Comparison of ENCODE assay signal across 30 cellular contexts in the genomic region with DNA sequence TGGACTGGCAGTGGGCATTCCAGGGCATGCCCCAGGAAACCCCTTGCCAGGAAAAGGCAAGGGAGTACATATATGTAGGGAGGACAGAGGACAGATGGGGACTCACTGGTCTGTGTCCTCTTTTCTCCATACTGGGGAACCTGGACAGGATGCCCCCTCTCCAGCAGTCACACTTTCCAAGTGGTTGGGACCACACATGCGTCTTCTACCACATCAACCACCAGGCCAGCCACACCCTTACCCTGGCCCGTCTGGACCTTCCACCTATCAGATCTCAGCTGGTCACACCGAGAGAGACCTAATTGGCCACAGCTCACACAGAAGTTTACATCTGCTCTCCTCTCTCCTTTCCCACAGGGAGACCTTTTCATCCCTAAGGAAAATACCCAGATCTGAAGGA. TPM values are rescaled to one million over a fixed set of nuclear protein-coding genes. Genes with fewer than 3 reads are reported as not detected.
DNase-seq lines count a peak whose midpoint lies in the region; ATAC-seq and TF ChIP-seq lines count a peak whose summit lies in the region.
"Had no signal": no experiment of that assay in that cellular context is flagged by ENCODE, and none has a peak within 500 bp of the region (broad histone marks: within the 10 kb centered on the region; RNA-seq: fewer than 3 reads in every experiment).

No MANE protein-coding gene starts in this region.

- no peak for TF ChIP-seq POLR2A in esophagus muscularis mucosa (IDR thresholded peaks at IDR 0.05; ENCODE audit: low read depth)

- ATAC-seq in heart right ventricle: peak in 2 of 8 donors; percentile 1 to 7
- ATAC-seq in GM21825 (IDR thresholded peaks at IDR 0.05; ENCODE audit: unreplicated experiment): no peak
- ATAC-seq: activated CD4-positive, CD25-positive, alpha-beta regulatory T cell treated with anti-CD3 and anti-CD28 coated beads, Interleukin-2, amount 50 U/mL, for 24 hours; stimulated activated naive CD8-positive, alpha-beta T cell treated with anti-CD3 and anti-CD28 coated beads, Interleukin-15, Interleukin-2, amounts not matched to agents 100 U/mL and 50 U/mL, for 24 hours had no signal

- no peak overlapping the region for H3K4me2 ChIP-seq in mammary epithelial cell (ENCODE audit: insufficient read depth, low read depth, low read length)
- H3K4me2 ChIP-seq: A549 had no signal

- TF ChIP-seq CTCF in heart right ventricle (IDR thresholded peaks at IDR 0.05) (no peak), esophagus muscularis mucosa (IDR thresholded peaks at IDR 0.05) (no peak), nephron progenitor cell (IDR thresholded peaks at IDR 0.05) (no peak), mammary epithelial cell (conservative IDR thresholded peaks at IDR 0.05 in 1 of 2, IDR thresholded peaks at IDR 0.05 in 1 of 2; ENCODE audit: extremely low read depth in 1 of 2, insufficient read depth in 1 of 2, low read depth in 1 of 2, low read length in 2 of 2) (no peak)

- CTCF ChIA-PET in activated naive CD4-positive, alpha-beta T cell treated with anti-CD3 and anti-CD28 coated beads for 36 hours (lab: Charles Lee): interaction anchor here (1.1 kb wide), 1 partner anchor 17 kb away, joined by 5 read pairs; no protein-coding TSS in a partner anchor
- CTCF ChIA-PET in mammary epithelial cell (lab: Charles Lee; ENCODE audit: low non-redundant PET): no interaction called here

- peak overlapping the region; percentile 28 for H3K27ac Mint-ChIP-seq in nephron progenitor cell
- H3K27ac Mint-ChIP-seq in activated naive CD4-positive, alpha-beta T cell treated with anti-CD3 and anti-CD28 coated beads for 36 hours: no peak overlapping the region
- H3K27ac Mint-ChIP-seq: activated CD4-positive, alpha-beta memory T cell treated with anti-CD3 and anti-CD28 coated beads, Interleukin-2, amount 10 ng/mL, durations not matched to agents 7 days and 5 days; activated naive CD8-positive, alpha-beta T cell treated with anti-CD3 and anti-CD28 coated beads, Interleukin-2, amount 10 ng/mL, durations not matched to agents 7 days and 5 days; activated T-helper 2 cell treated with anti-CD3 and anti-CD28 coated beads, Interferon-gamma antibody, Interleukin-2, Interleukin-4, amounts not matched to agents 10 μg/mL and 5 μg/mL and 100 μg/mL, durations not matched to agents 14 hours and 24 hours and 36 hours; CD8-positive, alpha-beta memory T cell; IgD-negative memory B cell; memory B cell had no signal

- H3K4me3 ChIP-seq in heart right ventricle (no peak overlapping the region), esophagus muscularis mucosa (no peak overlapping the region), mammary epithelial cell (replicated peaks in 1 of 3; ENCODE audit: insufficient read depth in 1 of 3, low read depth in 2 of 3, low read length in 3 of 3) (no peak overlapping the region)
- H3K4me3 ChIP-seq: A549, SJCRH30, skin epidermis had no signal

- H2AFZ ChIP-seq in mammary epithelial cell (ENCODE audit: low read depth, low read length): no peak overlapping the region

- no peaks in the 10 kb centered on the region for H3K27me3 ChIP-seq in heart right ventricle
- H3K27me3 ChIP-seq in esophagus muscularis mucosa: peaks cover 0 to 20% (median 0%) of the 10 kb centered on the region in 4 donors
- no peaks in the 10 kb centered on the region for H3K27me3 ChIP-seq in mammary epithelial cell (ENCODE audit: insufficient read depth, low read length)

- H3K36me3 ChIP-seq in heart right ventricle: no peaks in the 10 kb centered on the region
- no peaks in the 10 kb centered on the region for H3K36me3 ChIP-seq in esophagus muscularis mucosa
- H3K36me3 ChIP-seq in mammary epithelial cell (ENCODE audit: insufficient read depth, low read length): no peaks in the 10 kb centered on the region
- H3K36me3 ChIP-seq: SJCRH30 had no signal

- H3K4me3 Mint-ChIP-seq in nephron progenitor cell: no peak overlapping the region
- no peak overlapping the region for H3K4me3 Mint-ChIP-seq in activated naive CD4-positive, alpha-beta T cell treated with anti-CD3 and anti-CD28 coated beads for 36 hours
- H3K4me3 Mint-ChIP-seq: activated CD4-positive, alpha-beta memory T cell treated with anti-CD3 and anti-CD28 coated beads, Interleukin-2, amount 10 ng/mL, durations not matched to agents 7 days and 5 days; activated naive CD8-positive, alpha-beta T cell treated with anti-CD3 and anti-CD28 coated beads, Interleukin-2, amount 10 ng/mL, durations not matched to agents 7 days and 5 days; CD8-positive, alpha-beta memory T cell; IgD-negative memory B cell; memory B cell had no signal

- H3K36me3 Mint-ChIP-seq in nephron progenitor cell (ENCODE audit: low read depth): no peaks in the 10 kb centered on the region
- no peaks in the 10 kb centered on the region for H3K36me3 Mint-ChIP-seq in activated naive CD4-positive, alpha-beta T cell treated with anti-CD3 and anti-CD28 coated beads for 36 hours (ENCODE audit: low read depth)
- H3K36me3 Mint-ChIP-seq: activated naive CD8-positive, alpha-beta T cell treated with anti-CD3 and anti-CD28 coated beads, Interleukin-2, amount 10 ng/mL, durations not matched to agents 7 days and 5 days; IgD-negative memory B cell; memory B cell had no signal

- no peaks in the 10 kb centered on the region for H3K9me3 Mint-ChIP-seq in nephron progenitor cell
- H3K9me3 Mint-ChIP-seq in activated naive CD4-positive, alpha-beta T cell treated with anti-CD3 and anti-CD28 coated beads for 36 hours: no peaks in the 10 kb centered on the region
- H3K9me3 Mint-ChIP-seq: activated CD4-positive, alpha-beta memory T cell treated with anti-CD3 and anti-CD28 coated beads, Interleukin-2, amount 10 ng/mL, durations not matched to agents 7 days and 5 days; activated naive CD8-positive, alpha-beta T cell treated with anti-CD3 and anti-CD28 coated beads, Interleukin-2, amount 10 ng/mL, durations not matched to agents 7 days and 5 days; activated T-helper 2 cell treated with anti-CD3 and anti-CD28 coated beads, Interferon-gamma antibody, Interleukin-2, Interleukin-4, amounts not matched to agents 10 μg/mL and 5 μg/mL and 100 μg/mL, durations not matched to agents 14 hours and 24 hours and 36 hours; CD8-positive, alpha-beta memory T cell; memory B cell had no signal

- intact Hi-C loops in heart right ventricle (cut with DNase I): loop anchor here in 4 of 10 donors (2.0 to 5.0 kb wide), 3 partner anchors 27 to 86 kb away; no protein-coding TSS in a partner anchor
- intact Hi-C loops in cardiac septum (cut with DNase I): loop anchor here (2.0 kb wide), 1 partner anchor 27 kb away; no protein-coding TSS in a partner anchor
- intact Hi-C loops in esophagus muscularis mucosa (cut with DNase I): loop anchor here (5.0 kb wide), 1 partner anchor 81 kb away; no protein-coding TSS in a partner anchor
- intact Hi-C loops in activated naive CD4-positive, alpha-beta T cell treated with anti-CD3 and anti-CD28 coated beads for 36 hours (cut with micrococcal nuclease): no loop called here
- intact Hi-C loops in mammary epithelial cell (cut with micrococcal nuclease): loop anchor here (10.0 kb wide), 1 partner anchor 229 kb away; no protein-coding TSS in a partner anchor

- no peaks in the 10 kb centered on the region for H4K20me1 ChIP-seq in mammary epithelial cell (ENCODE audit: insufficient read depth, low read length)

- BruUV-seq in mammary epithelial cell (replicated peaks; lab: Mats Ljungman, UMichigan): no TSS peak

- DNase-seq in heart right ventricle (no peak), cardiac septum (ENCODE audit: low spot score) (no peak), esophagus muscularis mucosa (ENCODE audit: extremely low spot score) (no peak), nephron progenitor cell (no peak), mammary epithelial cell (no peak), NCI-H510A (lab: John Stamatoyannopoulos, UW) (no peak)
- no peak for DNase-seq in activated naive CD4-positive, alpha-beta T cell treated with anti-CD3 and anti-CD28 coated beads for 36 hours
- DNase-seq: activated CD4-positive, alpha-beta memory T cell treated with anti-CD3 and anti-CD28 coated beads, Interleukin-2, amount 10 ng/mL, durations not matched to agents 7 days and 5 days; activated naive CD8-positive, alpha-beta T cell treated with anti-CD3 and anti-CD28 coated beads, Interleukin-2, amount 10 ng/mL, durations not matched to agents 7 days and 5 days; caudate nucleus; CD8-positive, alpha-beta memory T cell; dermis blood vessel endothelial cell; DMS153; kidney; NCI-H1092; NCI-H187; NCI-H2171 treated with DMSO at 0.1 percent for 48 hours; NCI-H524 treated with DMSO at 0.1 percent for 48 hours; occipital lobe; stimulated activated naive CD8-positive, alpha-beta T cell treated with anti-CD3 and anti-CD28 coated beads, Interleukin-15, Interleukin-2, amounts not matched to agents 100 U/mL and 50 U/mL, for 24 hours had no signal

- H3K27ac ChIP-seq in heart right ventricle (peak overlapping the region in 9 of 10 donors; percentile 68 to 86 (median 76)), esophagus muscularis mucosa (replicated peaks in 1 of 4) (peak overlapping the region; percentile 14 to 59 (median 48)), mammary epithelial cell (ENCODE audit: insufficient read depth, low read depth, low read length) (no peak overlapping the region)
- H3K27ac ChIP-seq: A549, SJCRH30 had no signal

- peaks cover 9% of the 10 kb centered on the region for H3K27me3 Mint-ChIP-seq in nephron progenitor cell (ENCODE audit: low read depth, poor library complexity)
- peaks cover 2% of the 10 kb centered on the region for H3K27me3 Mint-ChIP-seq in activated naive CD4-positive, alpha-beta T cell treated with anti-CD3 and anti-CD28 coated beads for 36 hours (ENCODE audit: low read depth)

- H3K9ac ChIP-seq in mammary epithelial cell (ENCODE audit: insufficient read depth, low read length): no peak overlapping the region

- in situ Hi-C loops in mammary epithelial cell (cut with MboI; ENCODE audit: low sequenced_read_pairs in 2 of 2): no loop called here

- 75 to 83% methylated on average over 3 of the region's 3 CpGs for WGBS in heart right ventricle, 2 donors
- WGBS in esophagus muscularis mucosa: 86% methylated on average over 3 of the region's 3 CpGs
- 97% methylated on average over 3 of the region's 3 CpGs for WGBS in mammary epithelial cell (ENCODE audit: low coverage, missing lambda C conversion rate)

- peaks cover 28% of the 10 kb centered on the region for H3K4me1 Mint-ChIP-seq in nephron progenitor cell
- no peaks in the 10 kb centered on the region for H3K4me1 Mint-ChIP-seq in activated naive CD4-positive, alpha-beta T cell treated with anti-CD3 and anti-CD28 coated beads for 36 hours (ENCODE audit: low read depth)
- H3K4me1 Mint-ChIP-seq: activated CD4-positive, alpha-beta memory T cell treated with anti-CD3 and anti-CD28 coated beads, Interleukin-2, amount 10 ng/mL, durations not matched to agents 7 days and 5 days; CD8-positive, alpha-beta memory T cell; IgD-negative memory B cell; memory B cell had no signal

- H3K9me3 ChIP-seq in heart right ventricle: no peaks in the 10 kb centered on the region
- no peaks in the 10 kb centered on the region for H3K9me3 ChIP-seq in esophagus muscularis mucosa
- no peaks in the 10 kb centered on the region for H3K9me3 ChIP-seq in mammary epithelial cell (replicated peaks; ENCODE audit: insufficient read depth, low read length)
- H3K9me3 ChIP-seq: A549, SJCRH30 had no signal

- no peak for TF ChIP-seq EP300 in esophagus muscularis mucosa (IDR thresholded peaks at IDR 0.05)

- H3K79me2 ChIP-seq in mammary epithelial cell (ENCODE audit: insufficient read depth, low read length): no peaks in the 10 kb centered on the region

- H3K4me1 ChIP-seq in heart right ventricle (peaks cover 4 to 50% (median 40%) of the 10 kb centered on the region in 9 donors), esophagus muscularis mucosa (peaks cover 25 to 48% (median 32%) of the 10 kb centered on the region in 4 donors), mammary epithelial cell (ENCODE audit: insufficient read depth, low read length) (no peaks in the 10 kb centered on the region)
- H3K4me1 ChIP-seq: A549, SJCRH30 had no signal

- dilution Hi-C loops in mammary epithelial cell (cut with HindIII; ENCODE audit: low sequenced_read_pairs): no loop called here

RNA-seq across cellular contexts. Expression of gene ANKRD33, which starts 8.3 kb away (rescaled TPM):
- total RNA-seq in heart right ventricle (not detected), cardiac septum (not detected), esophagus muscularis mucosa (not detected), mammary epithelial cell (not detected)
- polyA plus RNA-seq in heart right ventricle (under 1 TPM in 1 of 2 donors, not detected in 1; 0.01 TPM), mammary epithelial cell (not detected)
- not detected for total RNA-seq in activated naive CD4-positive, alpha-beta T cell treated with anti-CD3 and anti-CD28 coated beads for 36 hours
- polyA minus RNA-seq in mammary epithelial cell: not detected
- total RNA-seq: activated CD4-positive, alpha-beta memory T cell treated with anti-CD3 and anti-CD28 coated beads, Interleukin-2, amount 10 ng/mL, durations not matched to agents 7 days and 5 days; activated naive CD8-positive, alpha-beta T cell treated with anti-CD3 and anti-CD28 coated beads, Interleukin-2, amount 10 ng/mL, durations not matched to agents 7 days and 5 days; activated T-helper 2 cell treated with anti-CD3 and anti-CD28 coated beads, Interferon-gamma antibody, Interleukin-2, Interleukin-4, amounts not matched to agents 10 μg/mL and 5 μg/mL and 100 μg/mL, durations not matched to agents 14 hours and 24 hours and 36 hours; astrocyte; CD8-positive, alpha-beta memory T cell; dermis blood vessel endothelial cell; kidney; occipital lobe; SJCRH30; T-helper 1 cell treated with Interleukin-12 subunit alpha and Interleukin-12 subunit beta and Interleukin-4 antibody, amounts not matched to agents 30 ng/mL and 1 ng/mL, for 36 hours had no signal
- polyA plus RNA-seq: A549; CD8-positive, alpha-beta memory T cell; IgD-negative memory B cell had no signal

RNA-seq across cellular contexts. Expression of gene ACVRL1, which starts 11.1 kb away (rescaled TPM):
- total RNA-seq in heart right ventricle (10 to 100 TPM; 16.6 to 68.0 (median 26.3) TPM), cardiac septum (31.1 TPM), esophagus muscularis mucosa (100 to 1,000 TPM; 124 to 149 (median 125) TPM), mammary epithelial cell (under 1 TPM in 1 of 2 donors, not detected in 1; 0.33 TPM)
- polyA plus RNA-seq in heart right ventricle (10 to 100 TPM; 33.8 to 38.1 TPM), mammary epithelial cell (not detected)
- total RNA-seq in activated naive CD4-positive, alpha-beta T cell treated with anti-CD3 and anti-CD28 coated beads for 36 hours: not detected
- polyA minus RNA-seq in mammary epithelial cell: not detected
- total RNA-seq: activated CD4-positive, alpha-beta memory T cell treated with anti-CD3 and anti-CD28 coated beads, Interleukin-2, amount 10 ng/mL, durations not matched to agents 7 days and 5 days; activated naive CD8-positive, alpha-beta T cell treated with anti-CD3 and anti-CD28 coated beads, Interleukin-2, amount 10 ng/mL, durations not matched to agents 7 days and 5 days; activated T-helper 2 cell treated with anti-CD3 and anti-CD28 coated beads, Interferon-gamma antibody, Interleukin-2, Interleukin-4, amounts not matched to agents 10 μg/mL and 5 μg/mL and 100 μg/mL, durations not matched to agents 14 hours and 24 hours and 36 hours; T-helper 1 cell treated with Interleukin-12 subunit alpha and Interleukin-12 subunit beta and Interleukin-4 antibody, amounts not matched to agents 30 ng/mL and 1 ng/mL, for 36 hours had no signal
- polyA plus RNA-seq: CD8-positive, alpha-beta memory T cell; IgD-negative memory B cell had no signal

RNA-seq across cellular contexts. Expression of gene FIGNL2, which starts 47.7 kb away (rescaled TPM):
- total RNA-seq in heart right ventricle (under 1 TPM; 0.24 to 0.69 (median 0.41) TPM), cardiac septum (0.32 TPM), esophagus muscularis mucosa (under 1 TPM; 0.23 to 0.42 (median 0.36) TPM), mammary epithelial cell (under 1 TPM in 1 of 2 donors, not detected in 1; 0.50 TPM)
- polyA plus RNA-seq in heart right ventricle (under 1 TPM; 0.22 TPM), mammary epithelial cell (not detected)
- under 1 TPM; 0.25 to 0.36 TPM for total RNA-seq in activated naive CD4-positive, alpha-beta T cell treated with anti-CD3 and anti-CD28 coated beads for 36 hours
- not detected for polyA minus RNA-seq in mammary epithelial cell
- polyA plus RNA-seq: IgD-negative memory B cell had no signal

RNA-seq across cellular contexts. Expression of gene ACVR1B, which starts 55.3 kb away (rescaled TPM):
- 10 to 100 TPM in 5 of 10 donors, 1 to 10 TPM in 5; 8.4 to 15.5 (median 10.4) TPM for total RNA-seq in heart right ventricle
- polyA plus RNA-seq in heart right ventricle: 1 to 10 TPM; 5.8 to 8.0 TPM
- 9.3 TPM for total RNA-seq in cardiac septum
- 10 to 100 TPM in 3 of 4 donors, 1 to 10 TPM in 1; 9.1 to 22.4 (median 13.9) TPM for total RNA-seq in esophagus muscularis mucosa
- 1 to 10 TPM; 8.7 to 9.1 TPM for total RNA-seq in activated naive CD4-positive, alpha-beta T cell treated with anti-CD3 and anti-CD28 coated beads for 36 hours
- 10 to 100 TPM; 13.7 to 19.6 TPM for total RNA-seq in mammary epithelial cell
- polyA plus RNA-seq in mammary epithelial cell: 10.8 TPM
- 13.8 TPM for polyA minus RNA-seq in mammary epithelial cell

Comparison
In these comparisons a context has a peak if more than half of its experiments do, and no peak if none do; other contexts are left out.
1. RNA of gene ACVRL1, which starts 11.1 kb away (total RNA-seq): 124 to 149 TPM in esophagus muscularis mucosa, 31.1 TPM in cardiac septum (single experiment) and 16.6 to 68.0 TPM in heart right ventricle; 0.33 TPM in mammary epithelial cell and not detected in activated naive CD4-positive, alpha-beta T cell treated with anti-CD3 and anti-CD28 coated beads for 36 hours; every median in the first group is over 10 times any median in the second.